In the genomic region with DNA sequence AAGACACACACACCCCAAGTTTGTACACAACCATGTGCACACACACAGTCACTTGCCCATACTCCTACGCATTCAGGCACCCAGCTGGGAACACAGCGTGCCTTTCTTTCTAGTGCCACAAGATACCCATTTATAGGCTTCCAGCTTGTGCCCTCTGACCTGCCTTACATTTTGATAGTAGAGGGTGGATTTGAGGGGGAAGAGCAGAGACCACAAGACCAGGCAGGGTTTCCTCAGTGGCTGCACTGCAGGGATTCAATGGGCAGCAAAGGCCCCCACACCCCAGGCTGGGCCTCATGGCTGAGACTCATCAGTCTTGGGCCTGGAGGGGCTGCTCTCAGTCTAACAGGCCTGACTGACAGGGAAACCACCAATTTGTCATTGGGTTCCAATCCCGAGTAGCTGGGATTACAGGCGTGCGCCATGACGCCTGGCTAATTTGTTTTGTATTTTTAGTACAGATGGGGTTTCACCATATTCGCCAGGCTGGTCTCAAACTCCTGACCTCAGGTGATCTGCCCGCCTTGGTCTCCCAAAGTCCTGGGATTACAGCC, we compare ENCODE assay signal across 10 cellular contexts. TPM values are rescaled to one million over a fixed set of nuclear protein-coding genes. Genes with fewer than 3 reads are reported as not detected.
A peak's percentile ranks its signal among the peaks of the same experiment; 100 is the strongest.
DNase-seq lines count a peak whose midpoint lies in the region; ATAC-seq, FAIRE-seq and TF ChIP-seq lines count a peak whose summit lies in the region.
"Had no signal": no experiment of that assay in that cellular context is flagged by ENCODE, and none has a peak within 500 bp of the region (broad histone marks: within the 10 kb centered on the region; RNA-seq: fewer than 3 reads in every experiment).

No MANE protein-coding gene starts in this region.

- H3K9ac ChIP-seq in SK-N-SH, result no peak overlapping the region

- H3K9me3 ChIP-seq in left ventricle myocardium inferior (replicated peaks) (no peaks in the 10 kb centered on the region), upper lobe of right lung (no peaks in the 10 kb centered on the region), SK-N-SH (no peaks in the 10 kb centered on the region)
- H3K9me3 ChIP-seq: BE2C had no signal

- no peak for TF ChIP-seq RAD21 in SK-N-SH (IDR thresholded peaks at IDR 0.05; ENCODE audit: low read length)

- H3F3A ChIP-seq in SK-N-SH (replicated peaks; ENCODE audit: insufficient read depth), result no peaks in the 10 kb centered on the region

- no peaks in the 10 kb centered on the region for H4K20me1 ChIP-seq in SK-N-SH (ENCODE audit: insufficient read depth)

- 95% methylated on average over 8 of the region's 8 CpGs for WGBS in SK-N-SH (ENCODE audit: low lambda C conversion rate)

- intact Hi-C loops in left ventricle myocardium inferior (cut with micrococcal nuclease) (loop anchor here (10.0 kb wide), 1 partner anchor 48 kb away; the partner anchor contains the start of gene PLEKHO2), Right ventricle myocardium superior (cut with DNase I) (no loop called here), upper lobe of right lung (cut with DNase I) (no loop called here)

- POLR2A ChIA-PET in naive thymus-derived CD8-positive, alpha-beta T cell (lab: Charles Lee), result interaction anchor here (0.6 to 4.2 kb wide), 18 partner anchors 11 to 1388 kb away, joined by 3 to 77 read pairs (median 7); partner anchors contain the start of genes CLPX, PIF1, PLEKHO2 and PPIB
- POLR2A ChIA-PET in SK-N-SH (lab: Yijun Ruan, JAX), result no interaction called here

- no peaks in the 10 kb centered on the region for H3K27me3 Mint-ChIP-seq in naive thymus-derived CD8-positive, alpha-beta T cell

- CTCF ChIA-PET in SK-N-SH (lab: Yijun Ruan, JAX), result no interaction called here

- H3K4me3 Mint-ChIP-seq in naive thymus-derived CD8-positive, alpha-beta T cell, result peak overlapping the region; percentile 80 to 94 (median 90)

- H3K27me3 ChIP-seq in left ventricle myocardium inferior (ENCODE audit: low read depth) (no peaks in the 10 kb centered on the region), upper lobe of right lung (no peaks in the 10 kb centered on the region), SK-N-SH (ENCODE audit: insufficient read depth) (no peaks in the 10 kb centered on the region)
- H3K27me3 ChIP-seq: BE2C had no signal

- H3K27ac Mint-ChIP-seq in activated naive CD4-positive, alpha-beta T cell treated with anti-CD3 and anti-CD28 coated beads, Interleukin-2, amount 50 U/mL, for 72 hours, result peak overlapping the region; percentile 98 to 100
- H3K27ac Mint-ChIP-seq in naive thymus-derived CD8-positive, alpha-beta T cell, result peak overlapping the region; percentile 94 to 99 (median 98)

- peaks cover 34 to 68% (median 60%) of the 10 kb centered on the region in 4 donors for H3K4me1 Mint-ChIP-seq in naive thymus-derived CD8-positive, alpha-beta T cell

- FAIRE-seq in RCC 7860 (lab: Jason Lieb, UNC), result no peak
- FAIRE-seq: endometrium had no signal

- H3K36me3 ChIP-seq in left ventricle myocardium inferior, result no peaks in the 10 kb centered on the region
- no peaks in the 10 kb centered on the region for H3K36me3 ChIP-seq in upper lobe of right lung
- no peaks in the 10 kb centered on the region for H3K36me3 ChIP-seq in SK-N-SH (replicated peaks in 1 of 2; ENCODE audit: control insufficient read depth in 1 of 2, insufficient read depth in 2 of 2, low read length in 1 of 2)
- H3K36me3 ChIP-seq: BE2C had no signal

- H2AFZ ChIP-seq in SK-N-SH (ENCODE audit: low read depth), result no peak overlapping the region

- H3K9me2 ChIP-seq in SK-N-SH, result no peaks in the 10 kb centered on the region

- no peak for TF ChIP-seq EP300 in SK-N-SH (IDR thresholded peaks at IDR 0.05; ENCODE audit: borderline replicate concordance in 1 of 2, low read depth in 1 of 2, low read length in 1 of 2)

- H3K4me2 ChIP-seq in SK-N-SH, result no peak overlapping the region

- H3K4me1 ChIP-seq in left ventricle myocardium inferior (peaks cover 56% of the 10 kb centered on the region), upper lobe of right lung (peaks cover 59% of the 10 kb centered on the region), SK-N-SH (ENCODE audit: control insufficient read depth in 1 of 2, insufficient read depth in 2 of 2, low read depth in 1 of 2, low read length in 1 of 2) (peaks cover 6 to 31% of the 10 kb centered on the region in 2 experiments; a peak in 3 of 4 replicates)
- H3K4me1 ChIP-seq: BE2C had no signal

- H3K27ac ChIP-seq in left ventricle myocardium inferior (replicated peaks) (peak overlapping the region; percentile 94), upper lobe of right lung (peak overlapping the region; percentile 91), SK-N-SH (ENCODE audit: low read depth in 2 of 2, low read length in 1 of 2) (no peak overlapping the region)

- DNase-seq in left ventricle myocardium inferior (peak; percentile 11), Right ventricle myocardium superior (no peak), upper lobe of right lung (no peak), RCC 7860 (ENCODE audit: low spot score) (no peak), SK-N-SH (no peak), GM13976 (ENCODE audit: low spot score) (no peak)
- DNase-seq in activated naive CD4-positive, alpha-beta T cell treated with anti-CD3 and anti-CD28 coated beads, Interleukin-2, amount 50 U/mL, for 72 hours (ENCODE audit: low spot score in 2 of 2), result peak in 1 of 2 donors; percentile 42
- DNase-seq in naive thymus-derived CD8-positive, alpha-beta T cell, result no peak
- DNase-seq: BE2C had no signal

- H3K4me3 ChIP-seq in left ventricle myocardium inferior (peak overlapping the region; percentile 57), upper lobe of right lung (peak overlapping the region; percentile 35), SK-N-SH (ENCODE audit: low read depth in 2 of 2, low read length in 1 of 2) (no peak overlapping the region)

- ATAC-seq in Right ventricle myocardium superior (ENCODE audit: poor library complexity) (no peak), upper lobe of right lung (peak; percentile 35)
- ATAC-seq in activated naive CD4-positive, alpha-beta T cell treated with anti-CD3 and anti-CD28 coated beads, Interleukin-2, amount 50 U/mL, for 72 hours, result peak in 1 of 2 donors; percentile 31
- no peak for ATAC-seq in naive thymus-derived CD8-positive, alpha-beta T cell

- peaks cover 0 to 4% of the 10 kb centered on the region in 2 donors for H3K36me3 Mint-ChIP-seq in activated naive CD4-positive, alpha-beta T cell treated with anti-CD3 and anti-CD28 coated beads, Interleukin-2, amount 50 U/mL, for 72 hours
- H3K36me3 Mint-ChIP-seq in naive thymus-derived CD8-positive, alpha-beta T cell, result no peaks in the 10 kb centered on the region

- no peaks in the 10 kb centered on the region for H3K9me3 Mint-ChIP-seq in activated naive CD4-positive, alpha-beta T cell treated with anti-CD3 and anti-CD28 coated beads, Interleukin-2, amount 50 U/mL, for 72 hours
- H3K9me3 Mint-ChIP-seq in naive thymus-derived CD8-positive, alpha-beta T cell, result no peaks in the 10 kb centered on the region

- no peak for TF ChIP-seq CTCF in left ventricle myocardium inferior (IDR thresholded peaks at IDR 0.05; ENCODE audit: borderline replicate concordance)
- no peak for TF ChIP-seq CTCF in upper lobe of right lung (IDR thresholded peaks at IDR 0.05)
- TF ChIP-seq CTCF in SK-N-SH (IDR thresholded peaks at IDR 0.05), result no peak
- TF ChIP-seq CTCF in GM13976 (IDR thresholded peaks at IDR 0.05; ENCODE audit: borderline replicate concordance, control extremely low read depth, extremely low read depth, insufficient read depth, missing control alignments), result no peak

- in situ Hi-C loops in GM13976 (cut with MboI; ENCODE audit: low sequenced_read_pairs, unreplicated experiment), result no loop called here

- no peaks in the 10 kb centered on the region for H3K79me2 ChIP-seq in SK-N-SH (ENCODE audit: insufficient read depth)

TF ChIP-seq in SK-N-SH, 30 proteins besides CTCF, POLR2A, EP300 and RAD21 (continues in another document):
- TF ChIP-seq ELF1 (IDR thresholded peaks at IDR 0.05) (no peak), FOSL2 (IDR thresholded peaks at IDR 0.05; ENCODE audit: borderline replicate concordance, low read depth) (no peak), POLR2AphosphoS5 (IDR thresholded peaks at IDR 0.05; ENCODE audit: low read depth, low read length) (no peak), TAF1 (IDR thresholded peaks at IDR 0.05; ENCODE audit: borderline replicate concordance, low read depth, low read length) (no peak), JUND (IDR thresholded peaks at IDR 0.05) (no peak), SIN3A (IDR thresholded peaks at IDR 0.05; ENCODE audit: borderline replicate concordance, low read depth, low read length) (no peak), GABPA (IDR thresholded peaks at IDR 0.05; ENCODE audit: low read depth) (no peak), SMC3 (IDR thresholded peaks at IDR 0.05; ENCODE audit: low read depth, low read length) (no peak), CHD2 (IDR thresholded peaks at IDR 0.05; ENCODE audit: low read length, partially characterized antibody) (no peak)
- TF ChIP-seq, protein P1, sequence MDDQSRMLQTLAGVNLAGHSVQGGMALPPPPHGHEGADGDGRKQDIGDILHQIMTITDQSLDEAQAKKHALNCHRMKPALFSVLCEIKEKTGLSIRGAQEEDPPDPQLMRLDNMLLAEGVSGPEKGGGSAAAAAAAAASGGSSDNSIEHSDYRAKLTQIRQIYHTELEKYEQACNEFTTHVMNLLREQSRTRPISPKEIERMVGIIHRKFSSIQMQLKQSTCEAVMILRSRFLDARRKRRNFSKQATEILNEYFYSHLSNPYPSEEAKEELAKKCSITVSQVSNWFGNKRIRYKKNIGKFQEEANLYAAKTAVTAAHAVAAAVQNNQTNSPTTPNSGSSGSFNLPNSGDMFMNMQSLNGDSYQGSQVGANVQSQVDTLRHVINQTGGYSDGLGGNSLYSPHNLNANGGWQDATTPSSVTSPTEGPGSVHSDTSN (IDR thresholded peaks at IDR 0.05), result no peak

RNA-seq across cellular contexts. Expression of gene ANKDD1A, which starts 18.8 kb away (rescaled TPM):
- total RNA-seq in left ventricle myocardium inferior, result 1.8 TPM
- 1.4 TPM for total RNA-seq in Right ventricle myocardium superior
- total RNA-seq in activated naive CD4-positive, alpha-beta T cell treated with anti-CD3 and anti-CD28 coated beads, Interleukin-2, amount 50 U/mL, for 72 hours, result 1 to 10 TPM; 3.8 to 8.9 TPM
- 1 to 10 TPM; 5.4 to 6.0 TPM for total RNA-seq in naive thymus-derived CD8-positive, alpha-beta T cell
- 1 to 10 TPM in 2 of 3 donors, under 1 TPM in 1; 0.06 to 2.2 (median 1.3) TPM for polyA plus RNA-seq in naive thymus-derived CD8-positive, alpha-beta T cell
- 6.0 TPM for total RNA-seq in upper lobe of right lung
- 7.2 and 8.6 TPM in 2 replicates for polyA plus RNA-seq in SK-N-SH (2012; rRNA removed)
- polyA plus RNA-seq in SK-N-SH (2012; cell fraction: cytosol; rRNA removed), result 3.2 and 4.5 TPM in 2 replicates
- polyA plus RNA-seq in SK-N-SH (2012; cell fraction: nucleus; rRNA removed), result 23.7 and 25.9 TPM in 2 replicates

RNA-seq across cellular contexts. Expression of gene PLEKHO2, which starts 51.2 kb away (rescaled TPM):
- total RNA-seq in left ventricle myocardium inferior (8.0 TPM), Right ventricle myocardium superior (9.1 TPM), upper lobe of right lung (62.8 TPM)
- 10 to 100 TPM; 13.7 to 16.1 TPM for total RNA-seq in activated naive CD4-positive, alpha-beta T cell treated with anti-CD3 and anti-CD28 coated beads, Interleukin-2, amount 50 U/mL, for 72 hours
- 1 to 10 TPM; 8.6 TPM for total RNA-seq in naive thymus-derived CD8-positive, alpha-beta T cell
- polyA plus RNA-seq in naive thymus-derived CD8-positive, alpha-beta T cell, result 10 to 100 TPM in 2 of 3 donors, 1 to 10 TPM in 1; 8.9 to 19.3 (median 12.0) TPM
- polyA plus RNA-seq in SK-N-SH (2012; rRNA removed), result 6.8 and 7.8 TPM in 2 replicates
- 3.5 and 4.5 TPM in 2 replicates for polyA plus RNA-seq in SK-N-SH (2012; cell fraction: cytosol; rRNA removed)
- 24.8 and 26.8 TPM in 2 replicates for polyA plus RNA-seq in SK-N-SH (2012; cell fraction: nucleus; rRNA removed)

Comparison
In these comparisons a context has a peak if more than half of its experiments do, and no peak if none do; other contexts are left out.
1. H3K27ac ChIP-seq: peak in left ventricle myocardium inferior (single experiment) and upper lobe of right lung (single experiment); none in SK-N-SH (0 of 2).
2. H3K4me3 ChIP-seq: peak in left ventricle myocardium inferior (single experiment) and upper lobe of right lung (single experiment); none in SK-N-SH (0 of 2).